Comparison of ENCODE assay signal across 12 cellular contexts in genomic region chr11:92707173-92707619, GRCh38.
DNase-seq lines count a peak whose midpoint lies in the region; ATAC-seq and TF ChIP-seq lines count a peak whose summit lies in the region.
"Had no signal": no experiment of that assay in that cellular context is flagged by ENCODE, and none has a peak within 500 bp of the region (broad histone marks: within the 10 kb centered on the region; RNA-seq: fewer than 3 reads in every experiment).

No MANE protein-coding gene starts in this region.

- no peak overlapping the region for H3K4me3 Mint-ChIP-seq in CD4-positive, alpha-beta memory T cell
- H3K4me3 Mint-ChIP-seq: activated CD8-positive, alpha-beta T cell treated with anti-CD3 and anti-CD28 coated beads, Interleukin-2, amount 10 ng/mL, durations not matched to agents 7 days and 5 days; CD4-positive, CD25-positive, alpha-beta regulatory T cell had no signal

- H3K4me2 ChIP-seq in osteoblast (ENCODE audit: insufficient read depth, low read length): peak overlapping the region; percentile 37

- H3K36me3 Mint-ChIP-seq in CD4-positive, alpha-beta memory T cell: no peaks in the 10 kb centered on the region
- H3K36me3 Mint-ChIP-seq: CD4-positive, CD25-positive, alpha-beta regulatory T cell had no signal

- no peaks in the 10 kb centered on the region for H3K9me3 ChIP-seq in osteoblast (ENCODE audit: low read depth, low read length)
- H3K9me3 ChIP-seq in CD4-positive, alpha-beta memory T cell (ENCODE audit: control insufficient read depth in 1 of 2, low read length in 2 of 2): no peaks in the 10 kb centered on the region
- H3K9me3 ChIP-seq: right lobe of liver had no signal

- ATAC-seq in GM21381 (IDR thresholded peaks at IDR 0.05; ENCODE audit: unreplicated experiment) (no peak), HG03521 (IDR thresholded peaks at IDR 0.05; ENCODE audit: unreplicated experiment) (no peak)
- ATAC-seq: activated CD8-positive, alpha-beta T cell treated with anti-CD3 and anti-CD28 coated beads, Interleukin-2, amount 10 ng/mL, durations not matched to agents 7 days and 5 days had no signal

- H2AFZ ChIP-seq in osteoblast (ENCODE audit: low read length): peak overlapping the region; percentile 1

- no peak overlapping the region for H3K4me3 ChIP-seq in osteoblast (ENCODE audit: insufficient read depth, low read length)
- no peak overlapping the region for H3K4me3 ChIP-seq in CD4-positive, alpha-beta memory T cell (ENCODE audit: low read length in 2 of 2)
- H3K4me3 ChIP-seq: lung, right lobe of liver had no signal

- no peaks in the 10 kb centered on the region for H4K20me1 ChIP-seq in osteoblast (ENCODE audit: insufficient read depth, low read length)

- CTCF ChIA-PET in CD4-positive, alpha-beta memory T cell (lab: Charles Lee; ENCODE audit: partially characterized antibody): no interaction called here

- no peaks in the 10 kb centered on the region for H3K4me1 Mint-ChIP-seq in CD4-positive, alpha-beta memory T cell
- H3K4me1 Mint-ChIP-seq: CD4-positive, CD25-positive, alpha-beta regulatory T cell had no signal

- H3K27ac ChIP-seq in caudate nucleus (ENCODE audit: low read depth, low read length) (peak overlapping the region; percentile 42), osteoblast (ENCODE audit: low read depth, low read length) (peak overlapping the region; percentile 38)
- H3K27ac ChIP-seq in CD4-positive, alpha-beta memory T cell (ENCODE audit: low read depth, low read length): no peak overlapping the region
- H3K27ac ChIP-seq: right lobe of liver had no signal

- peaks cover 0 to 12% (median 2%) of the 10 kb centered on the region in 8 donors for H3K9me3 Mint-ChIP-seq in CD4-positive, alpha-beta memory T cell

- H3K79me2 ChIP-seq in osteoblast (ENCODE audit: insufficient read depth, low read length): no peaks in the 10 kb centered on the region

- POLR2A ChIA-PET in CD4-positive, alpha-beta memory T cell (lab: Charles Lee; ENCODE audit: partially characterized antibody): no interaction called here

- no peak overlapping the region for H3K27ac Mint-ChIP-seq in CD4-positive, alpha-beta memory T cell
- H3K27ac Mint-ChIP-seq: activated CD8-positive, alpha-beta T cell treated with anti-CD3 and anti-CD28 coated beads, Interleukin-2, amount 10 ng/mL, durations not matched to agents 7 days and 5 days; CD4-positive, CD25-positive, alpha-beta regulatory T cell had no signal

- TF ChIP-seq CTCF in osteoblast (IDR thresholded peaks at IDR 0.05; ENCODE audit: extremely low read depth, low read depth, low read length): no peak

- no peaks in the 10 kb centered on the region for H3K27me3 Mint-ChIP-seq in CD4-positive, alpha-beta memory T cell
- H3K27me3 Mint-ChIP-seq: CD4-positive, CD25-positive, alpha-beta regulatory T cell had no signal

- peaks cover 41% of the 10 kb centered on the region for H3K4me1 ChIP-seq in osteoblast (ENCODE audit: insufficient read depth, low read length)
- no peaks in the 10 kb centered on the region for H3K4me1 ChIP-seq in CD4-positive, alpha-beta memory T cell (ENCODE audit: insufficient read depth, low read length)
- H3K4me1 ChIP-seq: right lobe of liver had no signal

- no peaks in the 10 kb centered on the region for H3K36me3 ChIP-seq in osteoblast (ENCODE audit: insufficient read depth, low read length)
- no peaks in the 10 kb centered on the region for H3K36me3 ChIP-seq in CD4-positive, alpha-beta memory T cell (ENCODE audit: insufficient read depth, low read length)
- H3K36me3 ChIP-seq: right lobe of liver had no signal

- DNase-seq in GM03348 (ENCODE audit: low spot score) (peak; percentile 20), NCI-H2171 treated with DMSO at 0.1 percent for 48 hours (lab: John Stamatoyannopoulos, UW) (peak; percentile 86), caudate nucleus (lab: John Stamatoyannopoulos, UW) (no peak), osteoblast (ENCODE audit: insufficient read length, low spot score, missing footprints) (peak; percentile 13), DMS114 treated with DMSO at 0.1 percent for 48 hours (lab: John Stamatoyannopoulos, UW; ENCODE audit: unreplicated experiment) (no peak)
- no peak for DNase-seq in CD4-positive, alpha-beta memory T cell
- DNase-seq: activated CD8-positive, alpha-beta T cell treated with anti-CD3 and anti-CD28 coated beads, Interleukin-2, amount 10 ng/mL, durations not matched to agents 7 days and 5 days; CD4-positive, CD25-positive, alpha-beta regulatory T cell; right lobe of liver had no signal

- intact Hi-C loops in CD4-positive, alpha-beta memory T cell (cut with micrococcal nuclease): no loop called here

- H3K27me3 ChIP-seq in osteoblast (ENCODE audit: insufficient read depth, low read length): no peaks in the 10 kb centered on the region
- no peaks in the 10 kb centered on the region for H3K27me3 ChIP-seq in CD4-positive, alpha-beta memory T cell (ENCODE audit: insufficient read depth, low read length)
- H3K27me3 ChIP-seq: right lobe of liver had no signal

Comparison
In these comparisons a context has a peak if more than half of its experiments do, and no peak if none do; other contexts are left out.
1. DNase-seq: peak in GM03348 (single experiment), NCI-H2171 treated with DMSO at 0.1 percent for 48 hours (single experiment) and osteoblast (single experiment); none in caudate nucleus (0 of 61), CD4-positive, alpha-beta memory T cell (0 of 5) and DMS114 treated with DMSO at 0.1 percent for 48 hours (single experiment).